ENCODE assay signal across 14 cellular contexts in genomic region chr2:6921321-6921922, GRCh38. TPM values are rescaled to one million over a fixed set of nuclear protein-coding genes. Genes with fewer than 3 reads are reported as not detected.
DNase-seq lines count a peak whose midpoint lies in the region; TF ChIP-seq lines count a peak whose summit lies in the region.
"Had no signal": no experiment of that assay in that cellular context is flagged by ENCODE, and none has a peak within 500 bp of the region (broad histone marks: within the 10 kb centered on the region; RNA-seq: fewer than 3 reads in every experiment).

No MANE protein-coding gene starts in this region.

- H4K8ac ChIP-seq in mesendoderm (ENCODE audit: low read depth, low read length) = no peak overlapping the region

- peaks cover 60 to 82% (median 75%) of the 10 kb centered on the region in 3 donors for H3K4me1 Mint-ChIP-seq in CD8-positive, alpha-beta memory T cell

- H3K79me1 ChIP-seq in mesendoderm (ENCODE audit: low read length) = peaks cover 12% of the 10 kb centered on the region

- no peak for TF ChIP-seq POLR2A in Peyer's patch (IDR thresholded peaks at IDR 0.05)

- H3K4me1 ChIP-seq in CD8-positive, alpha-beta memory T cell (ENCODE audit: insufficient read depth, low read length) = peaks cover 81% of the 10 kb centered on the region
- H3K4me1 ChIP-seq in mesendoderm (ENCODE audit: control insufficient read depth, low read depth, low read length) = peaks cover 4% of the 10 kb centered on the region
- peaks cover 0 to 10% (median 0%) of the 10 kb centered on the region in 4 donors for H3K4me1 ChIP-seq in Peyer's patch

- H3K27me3 Mint-ChIP-seq in CD8-positive, alpha-beta memory T cell = peaks cover 0 to 2% of the 10 kb centered on the region in 2 donors

- peaks cover 0 to 8% (median 1%) of the 10 kb centered on the region in 3 donors for H3K36me3 Mint-ChIP-seq in CD8-positive, alpha-beta memory T cell

- H2AK5ac ChIP-seq in mesendoderm (ENCODE audit: low read length) = no peak overlapping the region

- H3K4me3 ChIP-seq in CD8-positive, alpha-beta memory T cell (ENCODE audit: low read length) = no peak overlapping the region
- no peak overlapping the region for H3K4me3 ChIP-seq in mesendoderm (ENCODE audit: low read length)
- no peak overlapping the region for H3K4me3 ChIP-seq in Peyer's patch
- H3K4me3 ChIP-seq: coronary artery, PC-9 had no signal

- no peaks in the 10 kb centered on the region for H3K36me3 ChIP-seq in CD8-positive, alpha-beta memory T cell (ENCODE audit: insufficient read depth, low read length)
- no peaks in the 10 kb centered on the region for H3K36me3 ChIP-seq in mesendoderm (ENCODE audit: control insufficient read depth, insufficient read depth, low read length)
- H3K36me3 ChIP-seq in Peyer's patch = no peaks in the 10 kb centered on the region

- H3K4me2 ChIP-seq in mesendoderm (ENCODE audit: low read length) = no peak overlapping the region
- H3K4me2 ChIP-seq: PC-9 had no signal

- no peak for DNase-seq in CD8-positive, alpha-beta memory T cell
- no peak for DNase-seq in mesendoderm
- DNase-seq in NCI-H2171 treated with DMSO at 0.1 percent for 48 hours (lab: John Stamatoyannopoulos, UW) = no peak
- no peak for DNase-seq in Peyer's patch
- DNase-seq in DMS53 (lab: John Stamatoyannopoulos, UW) = no peak
- DNase-seq: activated CD4-positive, alpha-beta T cell treated with anti-CD3 and anti-CD28 coated beads, Interleukin-2, amount 50 U/mL, for 4 hours; activated naive CD4-positive, alpha-beta T cell treated with Interleukin-2 at 50 U/mL for 16 hours; GOT3; PC-9; retina had no signal

- no peak for TF ChIP-seq CTCF in Peyer's patch (IDR thresholded peaks at IDR 0.05)

- POLR2A ChIA-PET in CD8-positive, alpha-beta memory T cell (lab: Charles Lee) = no interaction called here

- peak overlapping the region in 5 of 8 donors; percentile 14 to 91 (median 83) for H3K27ac Mint-ChIP-seq in CD8-positive, alpha-beta memory T cell
- H3K27ac Mint-ChIP-seq: B cell; T-helper 1 cell treated with Interleukin-12 subunit alpha and Interleukin-12 subunit beta and Interleukin-4 antibody, amounts not matched to agents 30 μg/mL and 1 μg/mL, for 36 hours had no signal

- no peaks in the 10 kb centered on the region for H3K79me2 ChIP-seq in mesendoderm (ENCODE audit: control insufficient read depth, insufficient read depth, low read length)

- H3K27me3 ChIP-seq in CD8-positive, alpha-beta memory T cell (ENCODE audit: insufficient read depth, low read length, poor library complexity, severe bottlenecking) = no peaks in the 10 kb centered on the region
- H3K27me3 ChIP-seq in mesendoderm (ENCODE audit: insufficient read depth, low read length, poor library complexity) (no peaks in the 10 kb centered on the region), Peyer's patch (no peaks in the 10 kb centered on the region)

- H3K4me3 Mint-ChIP-seq in CD8-positive, alpha-beta memory T cell = peak overlapping the region in 4 of 7 donors; percentile 9 to 85 (median 38)
- H3K4me3 Mint-ChIP-seq: B cell; T-helper 1 cell treated with Interleukin-12 subunit alpha and Interleukin-12 subunit beta and Interleukin-4 antibody, amounts not matched to agents 30 μg/mL and 1 μg/mL, for 36 hours had no signal

- no peak overlapping the region for H3K18ac ChIP-seq in mesendoderm (ENCODE audit: low read length)

- H2BK15ac ChIP-seq in mesendoderm (replicated peaks; ENCODE audit: low read depth) = no peak overlapping the region

- no peaks in the 10 kb centered on the region for H3K9me3 ChIP-seq in CD8-positive, alpha-beta memory T cell (ENCODE audit: low read length)
- H3K9me3 ChIP-seq in Peyer's patch = peaks cover 0 to 3% (median 0%) of the 10 kb centered on the region in 4 donors

- no peak overlapping the region for H3K9ac ChIP-seq in mesendoderm (ENCODE audit: low read length)

- H2BK120ac ChIP-seq in mesendoderm (ENCODE audit: low read depth, low read length) = no peak overlapping the region

- CTCF ChIA-PET in CD8-positive, alpha-beta memory T cell (lab: Charles Lee) = interaction anchor here (1.4 to 2.0 kb wide), 2 partner anchors 53 to 123 kb away, joined by 3 to 5 read pairs; no protein-coding TSS in a partner anchor

- H3K4ac ChIP-seq in mesendoderm (ENCODE audit: low read depth, low read length) = no peak overlapping the region

- no peaks in the 10 kb centered on the region for H3K9me3 Mint-ChIP-seq in CD8-positive, alpha-beta memory T cell

- H4K5ac ChIP-seq in mesendoderm (ENCODE audit: low read length) = no peak overlapping the region

- H3K27ac ChIP-seq in CD8-positive, alpha-beta memory T cell (ENCODE audit: low read depth, low read length) = no peak overlapping the region
- peak overlapping the region; percentile 65 for H3K27ac ChIP-seq in angular gyrus (ENCODE audit: low read depth, low read length)
- H3K27ac ChIP-seq in mesendoderm (ENCODE audit: low read depth, low read length) = no peak overlapping the region
- no peak overlapping the region for H3K27ac ChIP-seq in Peyer's patch
- H3K27ac ChIP-seq: coronary artery, PC-9 had no signal

- peak overlapping the region; percentile 49 for H3K56ac ChIP-seq in mesendoderm (ENCODE audit: low read length)

- no CpG with 5 or more reads among the region's 11 CpGs for WGBS in mesendoderm (ENCODE audit: extremely low coverage, insufficient coverage, low lambda C conversion rate)

- no peak overlapping the region for H2BK5ac ChIP-seq in mesendoderm (ENCODE audit: low read length)

- no peak overlapping the region for H3K23ac ChIP-seq in mesendoderm (ENCODE audit: low read length)

RNA-seq across cellular contexts. Expression of gene RNF144A, which starts 4.2 kb away (rescaled TPM):
- 10 to 100 TPM; 13.5 to 14.9 TPM for total RNA-seq in CD8-positive, alpha-beta memory T cell
- 8.3 TPM for polyA plus RNA-seq in CD8-positive, alpha-beta memory T cell
- polyA plus RNA-seq in mesendoderm (2013, experiment 1 of 2) = 6.3 TPM
- polyA plus RNA-seq in mesendoderm (2013, experiment 2 of 2) = 6.0 TPM
- 10 to 100 TPM in 3 of 4 donors, 1 to 10 TPM in 1; 9.1 to 16.5 (median 13.9) TPM for total RNA-seq in Peyer's patch

RNA-seq across cellular contexts. Expression of gene RSAD2, which starts 43.8 kb away (rescaled TPM):
- under 1 TPM; 0.85 to 1.00 TPM for total RNA-seq in CD8-positive, alpha-beta memory T cell
- 7.6 TPM for polyA plus RNA-seq in CD8-positive, alpha-beta memory T cell
- 0.01 TPM for polyA plus RNA-seq in mesendoderm (2013, experiment 1 of 2)
- not detected for polyA plus RNA-seq in mesendoderm (2013, experiment 2 of 2)
- 1 to 10 TPM; 1.2 to 5.8 (median 2.2) TPM for total RNA-seq in Peyer's patch
- total RNA-seq: PC-9 had no signal

RNA-seq across cellular contexts. Expression of gene CMPK2, which starts 55.7 kb away (rescaled TPM):
- 1 to 10 TPM in 1 of 2 experiments, under 1 TPM in 1; 0.62 to 1.1 TPM for total RNA-seq in CD8-positive, alpha-beta memory T cell
- polyA plus RNA-seq in CD8-positive, alpha-beta memory T cell = 10.9 TPM
- 0.42 TPM for polyA plus RNA-seq in mesendoderm (2013, experiment 1 of 2)
- 0.41 TPM for polyA plus RNA-seq in mesendoderm (2013, experiment 2 of 2)
- 10 to 100 TPM in 3 of 4 donors, 1 to 10 TPM in 1; 7.4 to 13.2 (median 11.4) TPM for total RNA-seq in Peyer's patch
- total RNA-seq: PC-9 had no signal
